ENCODE assay signal across 21 cellular contexts in the genomic region with DNA sequence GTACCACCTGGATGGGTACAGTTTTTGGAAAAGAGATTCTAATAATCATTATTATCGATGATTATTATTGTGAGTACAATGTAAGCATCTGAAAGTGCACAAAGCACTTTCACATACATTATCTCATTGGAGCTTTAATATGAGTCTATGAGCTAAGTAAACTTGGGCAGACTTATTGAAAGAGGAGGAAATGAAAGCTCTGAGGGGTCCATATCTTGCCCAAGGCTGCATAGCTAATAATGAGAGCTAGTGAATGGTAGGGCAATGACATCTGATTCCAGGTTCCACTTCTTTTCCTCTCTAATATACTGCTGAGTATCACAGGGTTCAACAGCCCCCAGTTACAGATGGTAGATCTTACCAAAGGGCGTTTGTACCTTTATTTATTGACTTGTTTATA. TPM values are rescaled to one million over a fixed set of nuclear protein-coding genes. Genes with fewer than 3 reads are reported as not detected.
A peak's percentile ranks its signal among the peaks of the same experiment; 100 is the strongest.
DNase-seq lines count a peak whose midpoint lies in the region; ATAC-seq and TF ChIP-seq lines count a peak whose summit lies in the region.
"Had no signal": no experiment of that assay in that cellular context is flagged by ENCODE, and none has a peak within 500 bp of the region (broad histone marks: within the 10 kb centered on the region; RNA-seq: fewer than 3 reads in every experiment).

No MANE protein-coding gene starts in this region.

- peaks cover 6% of the 10 kb centered on the region; the same call in 1 of the 2 replicates for H3K9me3 ChIP-seq in DOHH2 (ENCODE audit: control insufficient read depth, insufficient read depth, low read length)
- H3K9me3 ChIP-seq in OCI-LY7 (ENCODE audit: low read length) = peaks cover 20% of the 10 kb centered on the region
- peaks cover 3% of the 10 kb centered on the region for H3K9me3 ChIP-seq in mammary epithelial cell (replicated peaks; ENCODE audit: insufficient read depth, low read length)
- H3K9me3 ChIP-seq: A549, Caco-2, MG63, Peyer's patch, SK-N-SH had no signal

- H4K20me1 ChIP-seq in DOHH2 (ENCODE audit: control insufficient read depth, insufficient read depth, low read depth, low read length) (no peaks in the 10 kb centered on the region), OCI-LY7 (ENCODE audit: insufficient read depth, low read length) (no peaks in the 10 kb centered on the region), mammary epithelial cell (ENCODE audit: insufficient read depth, low read length) (no peaks in the 10 kb centered on the region)

- H3K9me2 ChIP-seq in DOHH2 (replicated peaks; ENCODE audit: control insufficient read depth, low read length) (no peaks in the 10 kb centered on the region), OCI-LY7 (ENCODE audit: insufficient read depth, low read length) (no peaks in the 10 kb centered on the region)
- H3K9me2 ChIP-seq: SK-N-SH had no signal

- H3K4me2 ChIP-seq in DOHH2 (ENCODE audit: low read length) = peak overlapping the region; percentile 46
- peak overlapping the region; percentile 56 for H3K4me2 ChIP-seq in OCI-LY7 (ENCODE audit: low read length)
- H3K4me2 ChIP-seq in mammary epithelial cell (ENCODE audit: insufficient read depth, low read depth, low read length) = no peak overlapping the region
- H3K4me2 ChIP-seq: A549, GM23338, KMS-11, SK-N-SH had no signal

- H3K27me3 ChIP-seq in DOHH2 (ENCODE audit: control insufficient read depth, low read length) (no peaks in the 10 kb centered on the region), mammary epithelial cell (ENCODE audit: insufficient read depth, low read length) (no peaks in the 10 kb centered on the region)
- H3K27me3 ChIP-seq: Peyer's patch had no signal

- BruUV-seq in OCI-LY7 (replicated peaks; lab: Mats Ljungman, UMichigan) = no TSS peak
- BruUV-seq in mammary epithelial cell (replicated peaks; lab: Mats Ljungman, UMichigan) = no TSS peak

- TF ChIP-seq CTCF in DOHH2 (IDR thresholded peaks at IDR 0.05; ENCODE audit: low read depth, low read length, poor library complexity, severe bottlenecking) (no peak), OCI-LY7 (conservative IDR thresholded peaks at IDR 0.05; ENCODE audit: low read length) (peak; percentile 27; the same call in 1 of the 2 replicates), mammary epithelial cell (conservative IDR thresholded peaks at IDR 0.05 in 1 of 2, IDR thresholded peaks at IDR 0.05 in 1 of 2; ENCODE audit: extremely low read depth in 1 of 2, insufficient read depth in 1 of 2, low read depth in 1 of 2, low read length in 2 of 2) (no peak)

- DNase-seq in OCI-LY7 (ENCODE audit: low spot score) = peak; percentile 79
- no peak for DNase-seq in mammary epithelial cell
- no peak for DNase-seq in HuH-7.5 (ENCODE audit: low spot score)
- no peak for DNase-seq in stimulated activated CD4-positive, alpha-beta T cell treated with anti-CD3 and anti-CD28 coated beads, Interleukin-2, amount 100 ng/mL, for 24 hours
- no peak for DNase-seq in amygdala (lab: John Stamatoyannopoulos, UW)
- DNase-seq: Caco-2; MG63; NCI-H1436; NCI-H2081 treated with DMSO at 0.1 percent for 48 hours; NCI-H226; NCI-H526 treated with DMSO at 0.1 percent for 48 hours; NK-92 treated with Interleukin-12 subunit alpha and Interleukin-12 subunit beta, amount 100 ng/mL, for 24 hours; Peyer's patch; Right ventricle myocardium superior; SK-N-SH had no signal

- H3K36me3 ChIP-seq in DOHH2 (ENCODE audit: control insufficient read depth, low read length) = peaks cover 3% of the 10 kb centered on the region; the same call in 1 of the 2 replicates
- peaks cover 13% of the 10 kb centered on the region for H3K36me3 ChIP-seq in OCI-LY7 (ENCODE audit: insufficient read depth, low read length)
- no peaks in the 10 kb centered on the region for H3K36me3 ChIP-seq in mammary epithelial cell (ENCODE audit: insufficient read depth, low read length)
- H3K36me3 ChIP-seq: MG63, Peyer's patch had no signal

- H2AFZ ChIP-seq in OCI-LY7 (ENCODE audit: low read length) = peak overlapping the region; percentile 89
- no peak overlapping the region for H2AFZ ChIP-seq in mammary epithelial cell (ENCODE audit: low read depth, low read length)
- H2AFZ ChIP-seq: GM23338 had no signal

- intact Hi-C loops in OCI-LY7 (cut with micrococcal nuclease; ENCODE audit: unreplicated experiment) (loop anchor here (5.0 to 10.0 kb wide), 2 partner anchors 265 to 992 kb away; no protein-coding TSS in a partner anchor), mammary epithelial cell (cut with micrococcal nuclease) (no loop called here)

- peaks cover 4% of the 10 kb centered on the region; the same call in 1 of the 2 replicates for H3F3A ChIP-seq in DOHH2 (ENCODE audit: control insufficient read depth, insufficient read depth)

- H3K4me3 ChIP-seq in DOHH2 (ENCODE audit: low read length) = peak overlapping the region; percentile 3
- H3K4me3 ChIP-seq in OCI-LY7 (ENCODE audit: low read depth, low read length, poor library complexity, severe bottlenecking) = peak overlapping the region; percentile 33
- no peak overlapping the region for H3K4me3 ChIP-seq in mammary epithelial cell (replicated peaks in 1 of 3; ENCODE audit: insufficient read depth in 1 of 3, low read depth in 2 of 3, low read length in 3 of 3)
- H3K4me3 ChIP-seq: A549, GM23338, MG63, Peyer's patch had no signal

- no peaks in the 10 kb centered on the region for H3K79me2 ChIP-seq in DOHH2 (ENCODE audit: control insufficient read depth, low read length)
- no peaks in the 10 kb centered on the region for H3K79me2 ChIP-seq in OCI-LY7 (ENCODE audit: insufficient read depth, low read depth, low read length)
- no peaks in the 10 kb centered on the region for H3K79me2 ChIP-seq in mammary epithelial cell (ENCODE audit: insufficient read depth, low read length)

- peaks cover 74% of the 10 kb centered on the region for H3K4me1 ChIP-seq in DOHH2 (ENCODE audit: control insufficient read depth, low read length)
- H3K4me1 ChIP-seq in OCI-LY7 (ENCODE audit: insufficient read depth, low read length, poor library complexity, severe bottlenecking) = peaks cover 73% of the 10 kb centered on the region
- H3K4me1 ChIP-seq in mammary epithelial cell (ENCODE audit: insufficient read depth, low read length) = no peaks in the 10 kb centered on the region
- H3K4me1 ChIP-seq: A549, Caco-2, Peyer's patch had no signal

- H3K9ac ChIP-seq in mammary epithelial cell (ENCODE audit: insufficient read depth, low read length) = no peak overlapping the region
- H3K9ac ChIP-seq: KMS-11, SK-N-SH had no signal

- POLR2A ChIA-PET in OCI-LY7 (lab: Charles Lee) = interaction anchor here (0.5 to 17.6 kb wide), 32 partner anchors 8 to 1312 kb away, joined by 3 to 271 read pairs (median 4); no protein-coding TSS in a partner anchor

- in situ Hi-C loops in mammary epithelial cell (cut with MboI; ENCODE audit: low sequenced_read_pairs in 2 of 2) = no loop called here

- ATAC-seq in GM18868 (IDR thresholded peaks at IDR 0.05; ENCODE audit: unreplicated experiment) = peak; percentile 51
- ATAC-seq in HG02885 (IDR thresholded peaks at IDR 0.05; ENCODE audit: poor library complexity, unreplicated experiment) = peak; percentile 50
- ATAC-seq: A549, GM23338 had no signal

- H3K27ac ChIP-seq in DOHH2 (ENCODE audit: low read depth, low read length) (peak overlapping the region; percentile 53), OCI-LY7 (ENCODE audit: low read depth, low read length, poor library complexity, severe bottlenecking) (peak overlapping the region; percentile 97), mammary epithelial cell (ENCODE audit: insufficient read depth, low read depth, low read length) (no peak overlapping the region)
- H3K27ac ChIP-seq: A549, KMS-11, Peyer's patch had no signal

- CTCF ChIA-PET in OCI-LY7 (lab: Charles Lee; ENCODE audit: unreplicated experiment) (interaction anchor here (0.7 to 1.6 kb wide), 4 partner anchors 139 to 220 kb away, joined by 3 to 5 read pairs (median 3); partner anchors contain the start of gene MED7), mammary epithelial cell (lab: Charles Lee; ENCODE audit: low non-redundant PET) (no interaction called here)

- 36% methylated on average over 2 of the region's 2 CpGs for WGBS in mammary epithelial cell (ENCODE audit: low coverage, missing lambda C conversion rate)

- dilution Hi-C loops in mammary epithelial cell (cut with HindIII; ENCODE audit: low sequenced_read_pairs) = no loop called here

RNA-seq across cellular contexts. Expression of gene TIMD4, which starts 26.1 kb away (rescaled TPM):
- total RNA-seq in OCI-LY7 (2014; rRNA removed; shearing (Covaris generic)) = 0.82 and 1.1 TPM in 2 replicates
- 0.50 and 1.3 TPM in 2 replicates for total RNA-seq in OCI-LY7 (2022)
- not detected for total RNA-seq in mammary epithelial cell
- not detected for polyA plus RNA-seq in mammary epithelial cell
- not detected for polyA minus RNA-seq in mammary epithelial cell
- total RNA-seq: GM23338, Right ventricle myocardium superior had no signal
- polyA plus RNA-seq: GM23338, SK-N-SH had no signal

Comparison
In these comparisons a context has a peak if more than half of its experiments do, and no peak if none do; other contexts are left out.
1. H3K4me3 ChIP-seq: peak in DOHH2 (single experiment) and OCI-LY7 (single experiment); none in mammary epithelial cell (0 of 3).